Comparison of ENCODE assay signal across 9 cellular contexts in genomic region chr13:20814224-20814910, GRCh38. TPM values are rescaled to one million over a fixed set of nuclear protein-coding genes. Genes with fewer than 3 reads are reported as not detected.
DNase-seq lines count a peak whose midpoint lies in the region; ATAC-seq and FAIRE-seq lines count a peak whose summit lies in the region.
"Had no signal": no experiment of that assay in that cellular context is flagged by ENCODE, and none has a peak within 500 bp of the region (broad histone marks: within the 10 kb centered on the region; RNA-seq: fewer than 3 reads in every experiment).

No MANE protein-coding gene starts in this region.

- no peak overlapping the region for H3K4me3 Mint-ChIP-seq in activated CD4-positive, alpha-beta memory T cell treated with anti-CD3 and anti-CD28 coated beads for 36 hours
- H3K4me3 Mint-ChIP-seq: H9 had no signal

- peaks cover 9% of the 10 kb centered on the region for H3K36me3 Mint-ChIP-seq in activated CD4-positive, alpha-beta memory T cell treated with anti-CD3 and anti-CD28 coated beads for 36 hours

- no peaks in the 10 kb centered on the region for H3K4me1 Mint-ChIP-seq in activated CD4-positive, alpha-beta memory T cell treated with anti-CD3 and anti-CD28 coated beads for 36 hours (ENCODE audit: low read depth)
- H3K4me1 Mint-ChIP-seq: H9 had no signal

- no peaks in the 10 kb centered on the region for H3K9me3 Mint-ChIP-seq in activated CD4-positive, alpha-beta memory T cell treated with anti-CD3 and anti-CD28 coated beads for 36 hours
- H3K9me3 Mint-ChIP-seq: H9 had no signal

- no peak overlapping the region for H3K27ac Mint-ChIP-seq in activated CD4-positive, alpha-beta memory T cell treated with anti-CD3 and anti-CD28 coated beads for 36 hours

- DNase-seq in NCI-H1105 (lab: John Stamatoyannopoulos, UW) (peak; percentile 40), brain pericyte (ENCODE audit: low read depth, low spot score) (peak; percentile 50), kidney glomerular epithelial cell (lab: John Stamatoyannopoulos, UW) (peak; percentile 58), urothelium cell line (ENCODE audit: low spot score) (peak; percentile 79)
- no peak for DNase-seq in activated CD4-positive, alpha-beta memory T cell treated with anti-CD3 and anti-CD28 coated beads for 36 hours
- DNase-seq: H9 had no signal

- no peaks in the 10 kb centered on the region for H3K27me3 Mint-ChIP-seq in activated CD4-positive, alpha-beta memory T cell treated with anti-CD3 and anti-CD28 coated beads for 36 hours

- ATAC-seq in HG02623 (IDR thresholded peaks at IDR 0.05; ENCODE audit: unreplicated experiment) = no peak
- no peak for ATAC-seq in HG02840 (IDR thresholded peaks at IDR 0.05; ENCODE audit: low FRiP score, unreplicated experiment)

- no peak for FAIRE-seq in urothelium cell line (lab: Jason Lieb, UNC)
- FAIRE-seq: TTC549 had no signal

- POLR2A ChIA-PET in activated CD4-positive, alpha-beta memory T cell treated with anti-CD3 and anti-CD28 coated beads for 36 hours (lab: Charles Lee) = no interaction called here

- intact Hi-C loops in activated CD4-positive, alpha-beta memory T cell treated with anti-CD3 and anti-CD28 coated beads for 36 hours (cut with micrococcal nuclease) = no loop called here

- CTCF ChIA-PET in activated CD4-positive, alpha-beta memory T cell treated with anti-CD3 and anti-CD28 coated beads for 36 hours (lab: Charles Lee) = interaction anchor here (3.1 kb wide), 1 partner anchor 14 kb away, joined by 15 read pairs; no protein-coding TSS in a partner anchor

RNA-seq across cellular contexts. Expression of gene EEF1AKMT1, which starts 40.6 kb away (rescaled TPM):
- 10 to 100 TPM; 16.5 to 18.4 TPM for total RNA-seq in activated CD4-positive, alpha-beta memory T cell treated with anti-CD3 and anti-CD28 coated beads for 36 hours
